2 cellular contexts compared by ENCODE assay signal in the genomic region with DNA sequence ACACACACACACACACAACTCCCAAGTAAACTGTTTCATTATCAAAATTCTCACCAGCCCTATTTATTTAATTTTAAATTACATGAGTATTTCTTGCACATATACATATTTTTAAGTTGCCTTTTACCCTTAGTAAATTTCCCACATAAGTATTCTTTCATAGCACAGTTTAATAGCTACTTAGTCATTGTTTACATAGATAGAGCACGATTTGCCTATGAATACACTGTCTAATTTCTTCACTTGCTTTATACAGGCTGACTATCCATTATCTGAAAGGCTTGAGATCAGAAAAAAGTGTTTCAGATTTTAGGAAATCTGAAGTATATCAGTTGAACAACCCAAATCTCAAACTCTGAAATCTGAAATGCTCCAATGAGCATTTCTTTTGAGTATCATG.
A peak's percentile ranks its signal among the peaks of the same experiment; 100 is the strongest.
TF ChIP-seq lines count a peak whose summit lies in the region.

No MANE protein-coding gene starts in this region.

TF ChIP-seq in IMR-90, 13 proteins besides CTCF, POLR2A, EP300 and RAD21:
- TF ChIP-seq SMC3 (IDR thresholded peaks at IDR 0.05; ENCODE audit: low read depth, low read length) (no peak), NFE2L2 (IDR thresholded peaks at IDR 0.05; ENCODE audit: low read depth, low read length) (peak; percentile 27; the same call in 1 of the 2 replicates), FOS (IDR thresholded peaks at IDR 0.05; ENCODE audit: low read depth, low read length) (peak; percentile 57)

TF ChIP-seq in endothelial cell of umbilical vein, 7 proteins besides CTCF, POLR2A, EP300 and RAD21:
- TF ChIP-seq, protein P1, sequence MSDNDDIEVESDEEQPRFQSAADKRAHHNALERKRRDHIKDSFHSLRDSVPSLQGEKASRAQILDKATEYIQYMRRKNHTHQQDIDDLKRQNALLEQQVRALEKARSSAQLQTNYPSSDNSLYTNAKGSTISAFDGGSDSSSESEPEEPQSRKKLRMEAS (IDR thresholded peaks at IDR 0.05; ENCODE audit: insufficient read depth, insufficient read length): no peak
- TF ChIP-seq MYC (IDR thresholded peaks at IDR 0.05; ENCODE audit: low read depth, low read length) (no peak), JUN (IDR thresholded peaks at IDR 0.05; ENCODE audit: borderline replicate concordance, insufficient read depth, insufficient read length, low read depth) (no peak)
